Comparison of ENCODE assay signal across 13 cellular contexts in the genomic region with DNA sequence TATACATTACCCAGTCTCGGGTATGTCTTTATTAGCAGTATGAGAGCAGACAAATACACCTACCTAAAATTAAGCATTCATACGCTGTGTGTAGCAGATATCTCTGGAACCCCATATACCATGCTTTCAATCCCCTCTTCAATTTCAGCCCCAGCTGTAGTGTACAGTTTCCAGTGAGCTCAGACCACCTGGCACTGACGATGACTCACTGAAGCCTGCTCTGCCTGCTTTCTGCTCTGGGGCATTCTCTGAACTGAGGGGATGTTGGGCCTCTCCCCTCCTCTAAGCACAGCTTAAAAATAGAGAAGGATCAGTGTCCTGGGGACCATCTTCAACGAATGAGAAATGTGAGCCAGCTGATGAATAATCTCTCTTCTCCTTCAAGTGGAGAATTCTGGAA. TPM values are rescaled to one million over a fixed set of nuclear protein-coding genes. Genes with fewer than 3 reads are reported as not detected.
A peak's percentile ranks its signal among the peaks of the same experiment; 100 is the strongest.
DNase-seq lines count a peak whose midpoint lies in the region; ATAC-seq, FAIRE-seq and TF ChIP-seq lines count a peak whose summit lies in the region.
"Had no signal": no experiment of that assay in that cellular context is flagged by ENCODE, and none has a peak within 500 bp of the region (broad histone marks: within the 10 kb centered on the region; RNA-seq: fewer than 3 reads in every experiment).

No MANE protein-coding gene starts in this region.

- in situ Hi-C loops in SK-MEL-5 (cut with HindIII; ENCODE audit: low pct_unique_long_range_greater_than_20kb, low sequenced_read_pairs) = no loop called here

- H3K27me3 ChIP-seq in BLaER1 (no peaks in the 10 kb centered on the region), left ventricle myocardium inferior (ENCODE audit: low read depth) (no peaks in the 10 kb centered on the region)
- H3K27me3 ChIP-seq: breast epithelium, SJSA1 had no signal

- no peak for DNase-seq in H54 (ENCODE audit: insufficient read length, low spot score)
- DNase-seq in SK-MEL-5 (ENCODE audit: low read depth, low spot score) = peak; percentile 30
- DNase-seq in glomerular visceral epithelial cell (ENCODE audit: extremely low spot score) = peak; percentile 33
- DNase-seq in Right ventricle myocardium inferior (ENCODE audit: missing footprints) = no peak
- DNase-seq in left ventricle myocardium inferior = no peak
- no peak for DNase-seq in HuH-7 (ENCODE audit: low spot score)
- DNase-seq in Right ventricle myocardium superior = no peak
- DNase-seq: activated B cell treated with CpG ODN at 0.5 μM for 24 hours, GM23248 had no signal

- TF ChIP-seq POLR2A in H54 (IDR thresholded peaks at IDR 0.05; ENCODE audit: low read depth, low read length) = no peak

- H3K27ac ChIP-seq in BLaER1 = peak overlapping the region; percentile 24; the same call in 1 of the 2 replicates
- no peak overlapping the region for H3K27ac ChIP-seq in left ventricle myocardium inferior (replicated peaks)
- H3K27ac ChIP-seq: breast epithelium, GM23248, SJSA1 had no signal

- TF ChIP-seq CTCF in left ventricle myocardium inferior (IDR thresholded peaks at IDR 0.05; ENCODE audit: borderline replicate concordance) = no peak

- ATAC-seq in Right ventricle myocardium inferior = no peak
- no peak for ATAC-seq in Right ventricle myocardium superior (ENCODE audit: poor library complexity)

- H3K4me2 ChIP-seq in BLaER1 = peak overlapping the region; percentile 67

- FAIRE-seq in H54 (lab: Jason Lieb, UNC) = peak; percentile 55

- H3K4me3 ChIP-seq in BLaER1 (no peak overlapping the region), left ventricle myocardium inferior (no peak overlapping the region)
- H3K4me3 ChIP-seq: breast epithelium, GM23248, SJSA1 had no signal

- no peak overlapping the region for H3K9ac ChIP-seq in BLaER1
- H3K9ac ChIP-seq: GM23248 had no signal

- H3K4me1 ChIP-seq in BLaER1 = peaks cover 17% of the 10 kb centered on the region
- no peaks in the 10 kb centered on the region for H3K4me1 ChIP-seq in left ventricle myocardium inferior
- H3K4me1 ChIP-seq: breast epithelium, SJSA1 had no signal

- no peaks in the 10 kb centered on the region for H3K36me3 ChIP-seq in BLaER1
- H3K36me3 ChIP-seq in left ventricle myocardium inferior = no peaks in the 10 kb centered on the region
- H3K36me3 ChIP-seq: breast epithelium, SJSA1 had no signal

- intact Hi-C loops in Right ventricle myocardium inferior (cut with DNase I) = no loop called here
- intact Hi-C loops in left ventricle myocardium inferior (cut with micrococcal nuclease) = no loop called here
- intact Hi-C loops in Right ventricle myocardium superior (cut with DNase I) = no loop called here

- H4K20me1 ChIP-seq in BLaER1 = no peaks in the 10 kb centered on the region

- H3K9me3 ChIP-seq in BLaER1 = peaks cover 6% of the 10 kb centered on the region; the same call in 1 of the 2 replicates
- H3K9me3 ChIP-seq in left ventricle myocardium inferior (replicated peaks) = no peaks in the 10 kb centered on the region
- H3K9me3 ChIP-seq: breast epithelium, SJSA1 had no signal

RNA-seq across cellular contexts. Expression of gene CCL20, which starts 8.7 kb away (rescaled TPM):
- total RNA-seq in SK-MEL-5 (2014; rRNA removed; shearing (Covaris generic)) = 0.96 and 2.7 TPM in 2 replicates
- polyA plus RNA-seq in SK-MEL-5 (2015; cell fraction: cytosol; rRNA removed) = 2.0 and 2.6 TPM in 2 replicates
- 4.9 and 5.6 TPM in 2 replicates for polyA plus RNA-seq in SK-MEL-5 (2015; cell fraction: nucleus; rRNA removed)
- total RNA-seq in Right ventricle myocardium inferior (not detected), left ventricle myocardium inferior (not detected), Right ventricle myocardium superior (not detected)
- total RNA-seq: activated B cell treated with CpG ODN at 0.5 μM for 24 hours, GM23248, SJSA1 had no signal
- polyA plus RNA-seq: GM23248 had no signal

RNA-seq across cellular contexts. Expression of gene SCYGR8, which starts 59.3 kb away (rescaled TPM):
- not detected in 2 replicates for total RNA-seq in SK-MEL-5 (2014; rRNA removed; shearing (Covaris generic))
- not detected in 2 replicates for polyA plus RNA-seq in SK-MEL-5 (2015; cell fraction: cytosol; rRNA removed)
- polyA plus RNA-seq in SK-MEL-5 (2015; cell fraction: nucleus; rRNA removed) = not detected in 2 replicates
- total RNA-seq in Right ventricle myocardium inferior (not detected), left ventricle myocardium inferior (not detected), Right ventricle myocardium superior (not detected)
- total RNA-seq: activated B cell treated with CpG ODN at 0.5 μM for 24 hours; activated T-helper 1 cell treated with anti-CD3 and anti-CD28 coated beads, Interleukin-12 subunit alpha, Interleukin-12 subunit beta, Interleukin-2, Interleukin-4 antibody, amounts not matched to agents 30 ng/mL and 10 ng/mL and 1 ng/mL, durations not matched to agents 14 hours and 24 hours and 36 hours; breast epithelium; GM23248; SJSA1 had no signal
- polyA plus RNA-seq: GM23248 had no signal

Comparison
In these comparisons a context has a peak if more than half of its experiments do, and no peak if none do; other contexts are left out.
1. DNase-seq: peak in SK-MEL-5 (single experiment) and glomerular visceral epithelial cell (single experiment); none in H54 (single experiment), Right ventricle myocardium inferior (single experiment), left ventricle myocardium inferior (single experiment), HuH-7 (single experiment) and Right ventricle myocardium superior (single experiment).